Comparison of ENCODE assay signal across 8 cellular contexts in genomic region chr14:75278422-75279152, GRCh38. TPM values are rescaled to one million over a fixed set of nuclear protein-coding genes. Genes with fewer than 3 reads are reported as not detected.
DNase-seq lines count a peak whose midpoint lies in the region; ATAC-seq and TF ChIP-seq lines count a peak whose summit lies in the region.

TSS of gene FOS (plus strand) at chr14:75278828. CDS start at chr14:75278983, 155 bp downstream.

- H3K27me3 Mint-ChIP-seq in IgD-negative memory B cell: peaks cover 64% of the 10 kb centered on the region

- peak within 1 kb of the TSS; percentile 17 for H3K27ac ChIP-seq in OCI-LY7 (ENCODE audit: low read depth, low read length, poor library complexity, severe bottlenecking)

- no peaks in the 10 kb centered on the region for H3K9me2 ChIP-seq in OCI-LY7 (ENCODE audit: insufficient read depth, low read length)

- H3K4me3 Mint-ChIP-seq in IgD-negative memory B cell: peak within 1 kb of the TSS; percentile 88 to 98 (median 96)

- H3K27me3 ChIP-seq in mononuclear cell (ENCODE audit: insufficient read depth, low read length): no peaks in the 10 kb centered on the region

- intact Hi-C loops in OCI-LY7 (cut with micrococcal nuclease; ENCODE audit: unreplicated experiment): loop anchor here (1.0 to 5.0 kb wide), 2 partner anchors 29 to 101 kb away; partner anchors contain the start of gene TMED10

- peaks cover 30 to 38% (median 34%) of the 10 kb centered on the region in 3 donors for H3K4me1 Mint-ChIP-seq in IgD-negative memory B cell

- H3K36me3 ChIP-seq in OCI-LY7 (ENCODE audit: insufficient read depth, low read length): no peaks in the 10 kb centered on the region

- no peak for TF ChIP-seq CTCF in OCI-LY7 (conservative IDR thresholded peaks at IDR 0.05; ENCODE audit: low read length)
- no peak for TF ChIP-seq CTCF in epithelial cell of esophagus (IDR thresholded peaks at IDR 0.05; ENCODE audit: insufficient read depth, low read depth, low read length, missing control alignments)

- peak within 1 kb of the TSS; percentile 97 to 98 (median 97) for H3K27ac Mint-ChIP-seq in IgD-negative memory B cell

- H3K9me3 ChIP-seq in OCI-LY7 (ENCODE audit: low read length): no peaks in the 10 kb centered on the region
- no peaks in the 10 kb centered on the region for H3K9me3 ChIP-seq in mononuclear cell (ENCODE audit: low read depth, low read length)

- H3K4me1 ChIP-seq in OCI-LY7 (ENCODE audit: insufficient read depth, low read length, poor library complexity, severe bottlenecking): peaks cover 32% of the 10 kb centered on the region
- peaks cover 75% of the 10 kb centered on the region for H3K4me1 ChIP-seq in mononuclear cell (ENCODE audit: insufficient read depth, low read length)

- H3K9me3 Mint-ChIP-seq in IgD-negative memory B cell: no peaks in the 10 kb centered on the region

- H4K20me1 ChIP-seq in OCI-LY7 (ENCODE audit: insufficient read depth, low read length): no peaks in the 10 kb centered on the region

- DNase-seq in DMS 273 treated with DMSO at 0.1 percent for 48 hours (lab: John Stamatoyannopoulos, UW) (peak; percentile 86), OCI-LY7 (ENCODE audit: low spot score) (peak; percentile 92), activated T-cell treated with anti-CD3 and anti-CD28 coated beads for 24 hours (ENCODE audit: low read depth) (peak; percentile 80), epithelial cell of esophagus (ENCODE audit: low read depth) (peak; percentile 94)
- peak; percentile 67 to 76 for DNase-seq in stimulated activated CD8-positive, alpha-beta memory T cell treated with anti-CD3 and anti-CD28 coated beads, Interleukin-2, amount 100 ng/mL, for 48 hours (ENCODE audit: low read depth in 2 of 2)

- BruUV-seq in OCI-LY7 (replicated peaks; lab: Mats Ljungman, UMichigan): no TSS peak

- H2AFZ ChIP-seq in OCI-LY7 (ENCODE audit: low read length): peak within 1 kb of the TSS; percentile 41; the same call in 1 of the 2 replicates

- no peaks in the 10 kb centered on the region for H3K79me2 ChIP-seq in OCI-LY7 (ENCODE audit: insufficient read depth, low read depth, low read length)

- POLR2A ChIA-PET in OCI-LY7 (lab: Charles Lee): no interaction called here

- H3K36me3 Mint-ChIP-seq in IgD-negative memory B cell: no peaks in the 10 kb centered on the region

- H3K4me3 ChIP-seq in OCI-LY7 (ENCODE audit: low read depth, low read length, poor library complexity, severe bottlenecking) (peak within 1 kb of the TSS; percentile 68), epithelial cell of esophagus (ENCODE audit: low read length) (peak within 1 kb of the TSS; percentile 79), mononuclear cell (ENCODE audit: low read length) (peak within 1 kb of the TSS; percentile 82)

- H3K4me2 ChIP-seq in OCI-LY7 (ENCODE audit: low read length): peak within 1 kb of the TSS; percentile 94

- peak; percentile 75 for ATAC-seq in GM21529 (IDR thresholded peaks at IDR 0.05; ENCODE audit: unreplicated experiment)

- CTCF ChIA-PET in OCI-LY7 (lab: Charles Lee; ENCODE audit: unreplicated experiment): no interaction called here

RNA-seq across cellular contexts. Expression of gene FOS, which starts in this region (rescaled TPM):
- 487 TPM for polyA plus RNA-seq in IgD-negative memory B cell
- total RNA-seq in OCI-LY7 (2014; rRNA removed; shearing (Covaris generic)): 12.4 and 16.9 TPM in 2 replicates
- total RNA-seq in OCI-LY7 (2022): 3.3 and 4.6 TPM in 2 replicates
- 2,138 TPM for total RNA-seq in mononuclear cell

Comparison
In these comparisons a context has a peak if more than half of its experiments do, and no peak if none do; other contexts are left out.
1. Peak in every context shown above with its lines: DNase-seq, ATAC-seq, H3K4me3 ChIP-seq and H3K27ac ChIP-seq.
2. RNA of gene FOS (total RNA-seq): 2,138 TPM in mononuclear cell (single experiment); 3.3 to 16.9 TPM in OCI-LY7; every median in the first group is over 100 times any median in the second.